In the genomic region with DNA sequence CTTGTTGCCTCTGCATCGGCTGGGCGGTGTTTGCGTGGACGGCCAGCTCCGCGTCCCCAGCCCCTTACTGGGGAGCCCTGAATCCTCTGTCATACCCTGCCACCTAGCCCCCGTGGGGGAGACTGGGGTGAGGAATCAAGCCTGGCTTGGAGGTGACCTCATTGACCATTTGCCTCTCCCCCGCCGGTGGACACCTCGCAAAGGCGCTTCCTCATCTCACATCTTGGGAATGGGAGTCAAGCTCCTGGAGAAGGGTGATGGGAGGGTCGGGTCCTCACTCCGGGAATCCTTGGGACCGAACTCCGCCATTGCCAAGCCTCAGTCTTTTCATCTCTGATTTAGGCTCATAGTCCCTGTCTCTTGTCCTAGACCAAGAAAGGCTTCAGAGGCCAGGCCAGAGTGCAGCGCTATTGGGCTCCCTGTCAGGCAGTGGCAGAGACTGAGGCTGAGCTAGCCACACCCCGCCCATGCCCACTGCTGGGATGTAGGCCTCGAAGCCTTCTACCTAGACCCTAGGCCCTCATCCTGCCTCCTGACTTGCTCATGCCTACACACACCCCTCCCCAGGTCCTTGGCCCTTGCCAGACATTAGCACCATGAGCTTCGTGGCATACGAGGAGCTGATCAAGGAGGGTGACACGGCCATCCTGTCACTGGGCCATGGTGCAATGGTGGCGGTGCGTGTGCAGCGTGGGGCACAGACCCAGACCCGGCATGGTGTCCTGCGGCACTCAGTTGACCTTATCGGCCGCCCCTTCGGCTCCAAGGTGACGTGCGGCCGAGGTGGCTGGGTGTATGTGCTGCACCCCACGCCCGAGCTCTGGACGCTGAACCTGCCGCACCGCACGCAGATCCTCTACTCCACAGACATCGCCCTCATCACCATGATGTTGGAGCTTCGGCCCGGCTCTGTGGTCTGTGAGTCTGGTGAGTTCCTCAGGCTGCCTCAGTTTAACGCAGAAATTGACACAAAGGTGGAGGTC, we compare ENCODE assay signal across 8 cellular contexts. TPM values are rescaled to one million over a fixed set of nuclear protein-coding genes. Genes with fewer than 3 reads are reported as not detected.
DNase-seq lines count a peak whose midpoint lies in the region; ATAC-seq and TF ChIP-seq lines count a peak whose summit lies in the region.

No MANE protein-coding gene starts in this region.

- no peaks in the 10 kb centered on the region for H3K36me3 Mint-ChIP-seq in type B pancreatic cell

- no peaks in the 10 kb centered on the region for H3K27me3 Mint-ChIP-seq in type B pancreatic cell

- peak overlapping the region; percentile 76 to 90 for H3K4me3 ChIP-seq in ascending aorta
- peak overlapping the region; percentile 87 to 99 (median 98) for H3K4me3 ChIP-seq in right lobe of liver

- no peak for TF ChIP-seq CTCF in ascending aorta (IDR thresholded peaks at IDR 0.05)
- TF ChIP-seq CTCF in right lobe of liver (IDR thresholded peaks at IDR 0.05): no peak
- TF ChIP-seq CTCF in type B pancreatic cell (conservative IDR thresholded peaks at IDR 0.05): no peak

- H3K4me1 ChIP-seq in ascending aorta (peaks cover 7 to 18% of the 10 kb centered on the region in 2 donors), right lobe of liver (peaks cover 0 to 32% (median 13%) of the 10 kb centered on the region in 4 donors)

- TF ChIP-seq POLR2A in right lobe of liver (IDR thresholded peaks at IDR 0.05): no peak

- H3K4me1 Mint-ChIP-seq in type B pancreatic cell (ENCODE audit: unreplicated experiment): peaks cover 16% of the 10 kb centered on the region

- peak; percentile 13 for DNase-seq in activated gamma-delta T cell treated with anti-CD3 and anti-CD28 coated beads, Interleukin-2, amount 50 U/mL, for 16 hours (ENCODE audit: low read depth)
- DNase-seq in activated gamma-delta T cell treated with Interleukin-2 at 50 U/mL for 16 hours (no peak), ascending aorta (ENCODE audit: low spot score in 2 of 2) (no peak), right lobe of liver (no peak), type B pancreatic cell (ENCODE audit: extremely low spot score, unreplicated experiment) (no peak), medulla oblongata (ENCODE audit: extremely low spot score) (no peak), SHP77 treated with DMSO at 0.1 percent for 48 hours (lab: John Stamatoyannopoulos, UW) (no peak), NCI-H2081 (lab: John Stamatoyannopoulos, UW) (no peak)

- H3K27ac ChIP-seq in ascending aorta: peak overlapping the region; percentile 84 to 87
- H3K27ac ChIP-seq in right lobe of liver: peak overlapping the region; percentile 19 to 62 (median 26)

- H3K4me3 Mint-ChIP-seq in type B pancreatic cell: peak overlapping the region; percentile 97

- H3K36me3 ChIP-seq in ascending aorta: peaks cover 4 to 7% of the 10 kb centered on the region in 2 donors
- H3K36me3 ChIP-seq in right lobe of liver: no peaks in the 10 kb centered on the region

- H3K27ac Mint-ChIP-seq in type B pancreatic cell: peak overlapping the region; percentile 86

- no peaks in the 10 kb centered on the region for H3K27me3 ChIP-seq in ascending aorta
- no peaks in the 10 kb centered on the region for H3K27me3 ChIP-seq in right lobe of liver

- no peak for ATAC-seq in right lobe of liver

- 16% methylated on average over 12 of the region's 42 CpGs for WGBS in right lobe of liver (ENCODE audit: insufficient coverage, low coverage, low lambda C conversion rate, missing lambda C conversion rate)

- intact Hi-C loops in ascending aorta (cut with DNase I): no loop called here
- intact Hi-C loops in right lobe of liver (cut with DNase I): no loop called here

- H3K9me3 ChIP-seq in ascending aorta: no peaks in the 10 kb centered on the region
- H3K9me3 ChIP-seq in right lobe of liver: no peaks in the 10 kb centered on the region

- no peaks in the 10 kb centered on the region for H3K9me3 Mint-ChIP-seq in type B pancreatic cell

RNA-seq across cellular contexts. Expression of gene TRMT61A, which starts 0.7 kb away (rescaled TPM):
- total RNA-seq in ascending aorta: 31.2 TPM
- 10 to 100 TPM in 2 of 6 experiments, 1 to 10 TPM in 4; 3.8 to 12.1 (median 4.8) TPM for total RNA-seq in right lobe of liver
- 10.8 and 12.4 TPM in 2 replicates for total RNA-seq in type B pancreatic cell (ENCODE audit: low replicate concordance)

RNA-seq across cellular contexts. Expression of gene CKB, which starts 7.0 kb away (rescaled TPM):
- 144 TPM for total RNA-seq in ascending aorta
- 10 to 100 TPM in 2 of 6 experiments, 1 to 10 TPM in 4; 3.6 to 57.1 (median 6.7) TPM for total RNA-seq in right lobe of liver
- total RNA-seq in type B pancreatic cell (ENCODE audit: low replicate concordance): 180 and 323 TPM in 2 replicates

RNA-seq across cellular contexts. Expression of gene BAG5, which starts 32.8 kb away (rescaled TPM):
- total RNA-seq in ascending aorta (7.1 TPM), right lobe of liver (10 to 100 TPM in 4 of 6 experiments, 1 to 10 TPM in 2; 6.5 to 11.4 (median 10.9) TPM), type B pancreatic cell (ENCODE audit: low replicate concordance) (23.3 and 30.5 TPM in 2 replicates)

RNA-seq across cellular contexts. Expression of gene COA8, which starts 33.1 kb away (rescaled TPM):
- total RNA-seq in ascending aorta (37.7 TPM), right lobe of liver (10 to 100 TPM in 5 of 6 experiments, 1 to 10 TPM in 1; 7.5 to 17.7 (median 14.9) TPM), type B pancreatic cell (ENCODE audit: low replicate concordance) (39.8 and 42.5 TPM in 2 replicates)
